Comparison of ENCODE assay signal across 13 cellular contexts in the genomic region with DNA sequence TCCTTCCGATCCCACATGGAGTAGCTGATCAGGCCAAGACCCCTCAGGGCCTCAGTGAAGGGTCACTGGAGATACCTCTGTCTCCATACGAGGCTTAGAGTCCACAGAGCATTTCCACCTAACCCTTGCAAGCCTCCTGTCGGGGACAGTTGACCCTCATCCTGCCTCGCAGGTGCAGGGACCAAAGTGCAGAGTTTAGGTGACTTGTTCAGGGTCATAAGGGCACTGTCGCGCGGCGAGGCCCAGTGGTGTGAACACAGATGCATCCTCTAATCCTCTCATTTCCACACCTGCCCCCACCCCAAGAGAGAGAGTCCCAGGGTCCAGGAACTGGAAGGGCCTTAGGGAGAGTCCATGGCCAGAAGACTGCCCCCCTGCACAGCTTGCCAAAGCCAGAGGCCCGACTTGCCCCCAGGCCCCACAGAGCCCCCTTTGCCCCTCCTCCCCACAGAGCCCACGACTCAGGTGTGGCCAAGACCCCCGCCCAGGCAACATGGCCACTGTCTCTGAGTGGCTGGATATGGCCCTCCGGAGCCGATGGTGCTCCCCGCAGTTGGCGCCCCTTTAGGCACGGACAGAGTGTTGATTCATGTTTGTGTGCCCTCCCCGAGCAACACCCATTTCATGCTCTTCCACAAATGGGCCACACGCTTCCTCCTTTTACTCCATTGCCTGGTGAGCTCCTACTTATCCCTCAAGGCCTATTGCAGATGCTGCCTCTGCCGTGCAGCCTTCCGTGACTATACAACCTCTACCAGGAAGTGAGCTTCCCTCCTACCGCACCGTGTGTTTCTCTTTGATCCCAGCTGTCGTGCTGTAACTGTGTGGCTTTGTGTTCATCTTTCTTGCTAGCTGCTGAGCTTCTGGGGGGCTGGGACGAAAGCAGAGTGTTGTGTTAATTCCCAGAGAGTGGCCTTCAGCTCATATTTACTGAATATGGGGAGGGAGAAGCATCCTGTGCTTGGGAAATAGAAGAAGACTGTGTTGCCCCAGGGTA. TPM values are rescaled to one million over a fixed set of nuclear protein-coding genes. Genes with fewer than 3 reads are reported as not detected.
DNase-seq lines count a peak whose midpoint lies in the region; ATAC-seq and TF ChIP-seq lines count a peak whose summit lies in the region.
"Had no signal": no experiment of that assay in that cellular context is flagged by ENCODE, and none has a peak within 500 bp of the region (broad histone marks: within the 10 kb centered on the region; RNA-seq: fewer than 3 reads in every experiment).

No MANE protein-coding gene starts in this region.

- H3K36me3 Mint-ChIP-seq in Caco-2 (ENCODE audit: insufficient read depth, unreplicated experiment): no peaks in the 10 kb centered on the region
- no peaks in the 10 kb centered on the region for H3K36me3 Mint-ChIP-seq in activated CD8-positive, alpha-beta T cell treated with anti-CD3 and anti-CD28 coated beads for 36 hours (ENCODE audit: low read depth)
- H3K36me3 Mint-ChIP-seq in natural killer cell: no peaks in the 10 kb centered on the region

- H3K4me1 ChIP-seq in Caco-2: no peaks in the 10 kb centered on the region
- H3K4me1 ChIP-seq: gastrocnemius medialis had no signal

- no peak overlapping the region for H3K4me3 ChIP-seq in Caco-2 (ENCODE audit: low read depth, low read length)
- H3K4me3 ChIP-seq: gastrocnemius medialis had no signal

- no peak overlapping the region for H3K4me3 Mint-ChIP-seq in Caco-2 (ENCODE audit: unreplicated experiment)
- H3K4me3 Mint-ChIP-seq in activated CD8-positive, alpha-beta T cell treated with anti-CD3 and anti-CD28 coated beads for 36 hours: peak overlapping the region; percentile 58
- H3K4me3 Mint-ChIP-seq in natural killer cell: peak overlapping the region; percentile 95

- no peaks in the 10 kb centered on the region for H3K36me3 ChIP-seq in Caco-2 (ENCODE audit: control insufficient read depth, insufficient read depth, low read length)
- H3K36me3 ChIP-seq: gastrocnemius medialis had no signal

- H3K27me3 Mint-ChIP-seq in Caco-2 (ENCODE audit: insufficient read depth, unreplicated experiment) (no peaks in the 10 kb centered on the region), natural killer cell (ENCODE audit: low read depth in 2 of 2) (peaks cover 0 to 4% of the 10 kb centered on the region in 2 donors)
- H3K27me3 Mint-ChIP-seq in activated CD8-positive, alpha-beta T cell treated with anti-CD3 and anti-CD28 coated beads for 36 hours: peaks cover 5% of the 10 kb centered on the region

- POLR2A ChIA-PET in Caco-2 (lab: Charles Lee): no interaction called here
- POLR2A ChIA-PET in activated CD8-positive, alpha-beta T cell treated with anti-CD3 and anti-CD28 coated beads for 36 hours (lab: Charles Lee): interaction anchor here (0.8 to 3.1 kb wide), 4 partner anchors 8 to 57 kb away, joined by 3 to 14 read pairs (median 4); no protein-coding TSS in a partner anchor

- no peaks in the 10 kb centered on the region for H3K27me3 ChIP-seq in Caco-2 (replicated peaks; ENCODE audit: control insufficient read depth, insufficient read depth, low read length)

- BruUV-seq in Caco-2 (replicated peaks; lab: Mats Ljungman, UMichigan): no TSS peak

- ATAC-seq in HG03108 (IDR thresholded peaks at IDR 0.05; ENCODE audit: unreplicated experiment) (peak; percentile 41), natural killer cell (no peak), GM21529 (IDR thresholded peaks at IDR 0.05; ENCODE audit: unreplicated experiment) (no peak), HG02678 (IDR thresholded peaks at IDR 0.05; ENCODE audit: unreplicated experiment) (no peak)
- peak; percentile 51 for ATAC-seq in activated CD8-positive, alpha-beta T cell treated with anti-CD3 and anti-CD28 coated beads for 36 hours

- TF ChIP-seq CTCF in Caco-2 (IDR thresholded peaks at IDR 0.05; ENCODE audit: insufficient read depth in 1 of 2, low read depth in 1 of 2, low read length in 1 of 2, severe bottlenecking in 1 of 2, unreplicated experiment in 1 of 2) (no peak), natural killer cell (IDR thresholded peaks at IDR 0.05) (no peak)
- no peak for TF ChIP-seq CTCF in activated CD8-positive, alpha-beta T cell treated with anti-CD3 and anti-CD28 coated beads for 36 hours (IDR thresholded peaks at IDR 0.05)

- no peaks in the 10 kb centered on the region for H3K4me1 Mint-ChIP-seq in Caco-2 (ENCODE audit: low read depth, unreplicated experiment)
- peaks cover 50% of the 10 kb centered on the region for H3K4me1 Mint-ChIP-seq in activated CD8-positive, alpha-beta T cell treated with anti-CD3 and anti-CD28 coated beads for 36 hours (ENCODE audit: low read depth)
- peaks cover 56 to 62% of the 10 kb centered on the region in 2 donors for H3K4me1 Mint-ChIP-seq in natural killer cell

- H3K9me3 Mint-ChIP-seq in Caco-2 (ENCODE audit: unreplicated experiment) (no peaks in the 10 kb centered on the region), natural killer cell (no peaks in the 10 kb centered on the region)
- H3K9me3 Mint-ChIP-seq in activated CD8-positive, alpha-beta T cell treated with anti-CD3 and anti-CD28 coated beads for 36 hours: no peaks in the 10 kb centered on the region

- CTCF ChIA-PET in Caco-2 (lab: Charles Lee): no interaction called here
- CTCF ChIA-PET in activated CD8-positive, alpha-beta T cell treated with anti-CD3 and anti-CD28 coated beads for 36 hours (lab: Charles Lee): interaction anchor here (1.1 to 1.4 kb wide), 2 partner anchors 57 to 130 kb away, joined by 3 read pairs; no protein-coding TSS in a partner anchor

- H3K27ac Mint-ChIP-seq in Caco-2 (ENCODE audit: unreplicated experiment): peak overlapping the region; percentile 10
- peak overlapping the region; percentile 66 for H3K27ac Mint-ChIP-seq in activated CD8-positive, alpha-beta T cell treated with anti-CD3 and anti-CD28 coated beads for 36 hours
- H3K27ac Mint-ChIP-seq in natural killer cell: peak overlapping the region in 1 of 2 donors; percentile 89

- intact Hi-C loops in Caco-2 (cut with micrococcal nuclease; ENCODE audit: unreplicated experiment): no loop called here
- intact Hi-C loops in activated CD8-positive, alpha-beta T cell treated with anti-CD3 and anti-CD28 coated beads for 36 hours (cut with micrococcal nuclease): no loop called here
- intact Hi-C loops in natural killer cell (cut with micrococcal nuclease): no loop called here

- no peaks in the 10 kb centered on the region for H3K9me3 ChIP-seq in Caco-2
- H3K9me3 ChIP-seq: gastrocnemius medialis had no signal

- peak in 1 of 2 experiments; percentile 28 for DNase-seq in Caco-2
- DNase-seq in activated CD8-positive, alpha-beta T cell treated with anti-CD3 and anti-CD28 coated beads for 36 hours: peak; percentile 61
- no peak for DNase-seq in natural killer cell
- no peak for DNase-seq in RKO (ENCODE audit: low spot score)
- DNase-seq in NCI-H1694 treated with DMSO at 0.1 percent for 48 hours (lab: John Stamatoyannopoulos, UW): no peak
- DNase-seq: caudate nucleus, DMS79 treated with DMSO at 0.1 percent for 48 hours, HCEC 1CT, NCI-H1930 had no signal

RNA-seq across cellular contexts. Expression of gene TRPM2, which starts 1.7 kb away (rescaled TPM):
- total RNA-seq in Caco-2 (2022): 0.07 and 0.20 TPM in 2 replicates
- total RNA-seq in activated CD8-positive, alpha-beta T cell treated with anti-CD3 and anti-CD28 coated beads for 36 hours: 1 to 10 TPM; 2.6 to 3.7 TPM
- total RNA-seq in natural killer cell: 10 to 100 TPM; 21.7 to 70.5 (median 25.2) TPM

RNA-seq across cellular contexts. Expression of gene CFAP410, which starts 15.9 kb away (rescaled TPM):
- total RNA-seq in Caco-2 (2022) (16.5 and 20.1 TPM in 2 replicates), natural killer cell (10 to 100 TPM; 43.6 to 47.4 (median 46.7) TPM)
- total RNA-seq in activated CD8-positive, alpha-beta T cell treated with anti-CD3 and anti-CD28 coated beads for 36 hours: 10 to 100 TPM; 17.2 TPM

RNA-seq across cellular contexts. Expression of gene PFKL, which starts 55.2 kb away (rescaled TPM):
- total RNA-seq in Caco-2 (2022): 137 and 140 TPM in 2 replicates
- 100 to 1,000 TPM; 188 to 200 TPM for total RNA-seq in activated CD8-positive, alpha-beta T cell treated with anti-CD3 and anti-CD28 coated beads for 36 hours
- 10 to 100 TPM; 89.7 to 91.3 (median 89.9) TPM for total RNA-seq in natural killer cell

Comparison
In these comparisons a context has a peak if more than half of its experiments do, and no peak if none do; other contexts are left out.
1. ATAC-seq: peak in HG03108 (single experiment) and activated CD8-positive, alpha-beta T cell treated with anti-CD3 and anti-CD28 coated beads for 36 hours (single experiment); none in natural killer cell (0 of 3), GM21529 (single experiment) and HG02678 (single experiment).
2. RNA of gene TRPM2, which starts 1.7 kb away (total RNA-seq): 21.7 to 70.5 TPM in natural killer cell; 2.6 to 3.7 TPM in activated CD8-positive, alpha-beta T cell treated with anti-CD3 and anti-CD28 coated beads for 36 hours and 0.07 to 0.20 TPM in Caco-2; every median in the first group is over 4 times any median in the second.